Comparison of ENCODE assay signal across 9 cellular contexts in the genomic region with DNA sequence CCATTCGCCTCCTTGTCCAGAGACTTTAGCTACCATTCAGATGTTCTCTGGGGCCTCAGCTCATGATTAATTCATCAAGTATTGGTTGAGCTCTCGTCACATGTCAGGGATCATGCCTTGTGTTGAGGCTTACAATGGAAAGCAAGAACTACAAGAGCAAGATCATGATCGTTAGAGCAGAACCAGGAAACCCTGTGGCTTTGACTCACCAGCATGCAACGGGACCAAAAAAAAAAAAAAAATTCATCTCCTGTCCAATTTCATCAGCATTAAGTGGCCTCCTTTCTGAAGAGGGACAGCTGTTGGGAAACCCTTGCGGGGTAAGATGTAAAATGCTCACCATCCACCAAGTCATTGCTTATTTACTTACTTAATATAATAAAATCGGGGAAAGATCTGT.
DNase-seq lines count a peak whose midpoint lies in the region; ATAC-seq and TF ChIP-seq lines count a peak whose summit lies in the region.
"Had no signal": no experiment of that assay in that cellular context is flagged by ENCODE, and none has a peak within 500 bp of the region (broad histone marks: within the 10 kb centered on the region; RNA-seq: fewer than 3 reads in every experiment).

No MANE protein-coding gene starts in this region.

- H3K4me3 Mint-ChIP-seq in activated T-cell treated with anti-CD3 and anti-CD28 coated beads, Interleukin-2, amount 50 U/mL, for 24 hours: no peak overlapping the region

- in situ Hi-C loops in astrocyte of the cerebellum (cut with HindIII; ENCODE audit: low sequenced_read_pairs): no loop called here

- DNase-seq in activated T-cell treated with anti-CD3 and anti-CD28 coated beads, Interleukin-2, amount 50 U/mL, for 24 hours: peak; percentile 5
- DNase-seq in activated T-cell treated with anti-CD3 and anti-CD28 coated beads for 4 hours: no peak
- peak; percentile 56 for DNase-seq in astrocyte of the cerebellum (ENCODE audit: low read depth)
- no peak for DNase-seq in stimulated activated naive CD8-positive, alpha-beta T cell treated with anti-CD3 and anti-CD28 coated beads, Interleukin-15, Interleukin-2, amounts not matched to agents 100 U/mL and 50 U/mL, for 24 hours
- DNase-seq in NCI-H1694 treated with DMSO at 0.1 percent for 48 hours (lab: John Stamatoyannopoulos, UW): no peak
- DNase-seq in MM.1S: no peak

- no peak overlapping the region for H3K27ac ChIP-seq in MM.1S (ENCODE audit: low read length)
- H3K27ac ChIP-seq: Peyer's patch had no signal

- H3K36me3 ChIP-seq in MM.1S (replicated peaks; ENCODE audit: insufficient read depth, low read length): no peaks in the 10 kb centered on the region
- H3K36me3 ChIP-seq: Peyer's patch had no signal

- H3K79me2 ChIP-seq in MM.1S (ENCODE audit: low read length): no peaks in the 10 kb centered on the region

- H3K9me3 Mint-ChIP-seq in activated T-cell treated with anti-CD3 and anti-CD28 coated beads, Interleukin-2, amount 50 U/mL, for 24 hours: no peaks in the 10 kb centered on the region

- peaks cover 10% of the 10 kb centered on the region for H3K27me3 Mint-ChIP-seq in activated T-cell treated with anti-CD3 and anti-CD28 coated beads, Interleukin-2, amount 50 U/mL, for 24 hours

- H3K9me2 ChIP-seq in MM.1S (replicated peaks; ENCODE audit: insufficient read depth, low read length): no peaks in the 10 kb centered on the region

- no peaks in the 10 kb centered on the region for H3K9me3 ChIP-seq in MM.1S (replicated peaks; ENCODE audit: insufficient read depth, low read length)
- H3K9me3 ChIP-seq: Peyer's patch had no signal

- no peaks in the 10 kb centered on the region for H3F3A ChIP-seq in MM.1S (ENCODE audit: insufficient read depth, low read length)

- H3K9ac ChIP-seq in MM.1S (ENCODE audit: low read length): no peak overlapping the region

- H3K27me3 ChIP-seq in MM.1S (replicated peaks; ENCODE audit: insufficient read depth, low read length): no peaks in the 10 kb centered on the region
- H3K27me3 ChIP-seq: Peyer's patch had no signal

- H3K4me2 ChIP-seq in MM.1S (ENCODE audit: low read depth, low read length): no peak overlapping the region

- no peak overlapping the region for H2AFZ ChIP-seq in MM.1S (ENCODE audit: low read length)

- H3K4me1 ChIP-seq in MM.1S (ENCODE audit: low read length): no peaks in the 10 kb centered on the region

- peak; percentile 79 for ATAC-seq in HG03196 (IDR thresholded peaks at IDR 0.05; ENCODE audit: unreplicated experiment)
- peak; percentile 57 for ATAC-seq in stimulated activated naive CD8-positive, alpha-beta T cell treated with anti-CD3 and anti-CD28 coated beads, Interleukin-15, Interleukin-2, amounts not matched to agents 100 U/mL and 50 U/mL, for 24 hours
- no peak for ATAC-seq in HG02642 (IDR thresholded peaks at IDR 0.05; ENCODE audit: poor library complexity, unreplicated experiment)

- peaks cover 7% of the 10 kb centered on the region for H3K4me1 Mint-ChIP-seq in activated T-cell treated with anti-CD3 and anti-CD28 coated beads, Interleukin-2, amount 50 U/mL, for 24 hours (ENCODE audit: low read depth)

- no peaks in the 10 kb centered on the region for H4K20me1 ChIP-seq in MM.1S (ENCODE audit: insufficient read depth, low read length)

- TF ChIP-seq CTCF in astrocyte of the cerebellum (IDR thresholded peaks at IDR 0.05; ENCODE audit: low read depth, low read length, missing control alignments): no peak
- TF ChIP-seq CTCF in MM.1S (IDR thresholded peaks at IDR 0.05; ENCODE audit: low read length): no peak

- H3K36me3 Mint-ChIP-seq in activated T-cell treated with anti-CD3 and anti-CD28 coated beads, Interleukin-2, amount 50 U/mL, for 24 hours (ENCODE audit: low read depth): no peaks in the 10 kb centered on the region

- H3K4me3 ChIP-seq in astrocyte of the cerebellum (ENCODE audit: low read depth, low read length) (no peak overlapping the region), MM.1S (ENCODE audit: low read length) (no peak overlapping the region)
- H3K4me3 ChIP-seq: Peyer's patch had no signal

- no peak overlapping the region for H3K27ac Mint-ChIP-seq in activated T-cell treated with anti-CD3 and anti-CD28 coated beads, Interleukin-2, amount 50 U/mL, for 24 hours

Comparison
In these comparisons a context has a peak if more than half of its experiments do, and no peak if none do; other contexts are left out.
1. DNase-seq: peak in activated T-cell treated with anti-CD3 and anti-CD28 coated beads, Interleukin-2, amount 50 U/mL, for 24 hours (single experiment) and astrocyte of the cerebellum (single experiment); none in activated T-cell treated with anti-CD3 and anti-CD28 coated beads for 4 hours (single experiment), stimulated activated naive CD8-positive, alpha-beta T cell treated with anti-CD3 and anti-CD28 coated beads, Interleukin-15, Interleukin-2, amounts not matched to agents 100 U/mL and 50 U/mL, for 24 hours (single experiment), NCI-H1694 treated with DMSO at 0.1 percent for 48 hours (single experiment) and MM.1S (single experiment).